Comparison of ENCODE assay signal across 8 cellular contexts in the genomic region with DNA sequence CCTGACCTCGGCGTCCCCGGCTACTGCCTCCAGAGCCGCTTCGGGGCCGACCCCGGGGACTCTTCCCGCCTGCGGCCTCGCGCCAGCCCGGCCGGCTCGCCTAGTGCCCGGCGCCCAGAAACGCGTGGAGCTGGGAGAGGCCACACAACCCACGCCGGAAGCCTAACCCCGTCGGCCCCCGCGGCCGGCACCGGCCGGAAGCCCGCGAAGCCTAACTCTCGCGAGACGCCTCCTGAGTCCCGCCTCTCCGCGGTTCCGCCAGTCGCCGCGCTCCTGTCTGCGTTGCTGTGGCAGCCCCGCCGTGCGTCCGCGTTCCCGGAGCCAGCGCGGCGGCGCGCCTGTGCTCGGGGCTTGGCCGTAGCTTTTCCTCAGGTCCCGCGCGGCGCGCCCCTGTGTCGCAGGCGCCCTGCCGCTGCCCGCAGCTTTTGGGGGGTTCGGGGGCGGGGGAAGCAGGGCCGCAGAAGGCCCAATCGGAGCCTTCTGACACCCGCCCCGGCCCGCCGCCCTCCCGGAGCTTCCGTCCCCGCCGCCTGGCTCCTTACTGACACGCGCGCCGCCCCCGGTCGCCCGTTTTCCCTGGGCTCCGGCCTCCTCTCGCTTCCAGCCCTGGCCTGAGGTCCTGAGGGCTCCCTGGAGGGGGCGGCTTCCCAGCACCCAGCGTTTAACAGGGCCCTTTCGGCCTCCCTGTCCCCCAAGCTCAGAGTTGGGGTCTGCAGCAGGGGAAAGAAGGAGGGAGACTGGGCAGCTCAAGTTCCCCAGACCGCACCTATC. TPM values are rescaled to one million over a fixed set of nuclear protein-coding genes. Genes with fewer than 3 reads are reported as not detected.
DNase-seq lines count a peak whose midpoint lies in the region; ATAC-seq and TF ChIP-seq lines count a peak whose summit lies in the region.

No MANE protein-coding gene starts in this region.

- TF ChIP-seq CTCF in PC-9 (conservative IDR thresholded peaks at IDR 0.05) (no peak), esophagus muscularis mucosa (IDR thresholded peaks at IDR 0.05) (peak in 1 of 3 experiments; percentile 19)

- DNase-seq in DMS53 treated with DMSO at 0.1 percent for 48 hours (lab: John Stamatoyannopoulos, UW; ENCODE audit: unreplicated experiment) (peak; percentile 88), KBM-7 (peak; percentile 96), PC-9 (peak; percentile 78 to 96), esophagus muscularis mucosa (ENCODE audit: extremely low spot score) (peak; percentile 98)
- peak; percentile 94 to 98 for DNase-seq in activated T-cell treated with anti-CD3 and anti-CD28 coated beads, Interleukin-2, amount 50 U/mL, for 48 hours
- peak; percentile 89 for DNase-seq in stimulated activated CD8-positive, alpha-beta memory T cell treated with anti-CD3 and anti-CD28 coated beads, Interleukin-7, amount 100 ng/mL, for 24 hours (ENCODE audit: low read depth)

- no peaks in the 10 kb centered on the region for H3K9me2 ChIP-seq in PC-9 (ENCODE audit: insufficient read depth)

- CTCF ChIA-PET in PC-9 (lab: Charles Lee): interaction anchor here (0.5 to 0.7 kb wide), 4 partner anchors 40 to 687 kb away, joined by 3 to 5 read pairs (median 4); no protein-coding TSS in a partner anchor

- peak; percentile 81 for ATAC-seq in GM21723 (IDR thresholded peaks at IDR 0.05; ENCODE audit: unreplicated experiment)

- H3K9me3 ChIP-seq in PC-9 (ENCODE audit: insufficient read depth, low read depth) (no peaks in the 10 kb centered on the region), esophagus muscularis mucosa (no peaks in the 10 kb centered on the region), muscle layer of duodenum (ENCODE audit: control insufficient read depth in 1 of 2, low read length in 2 of 2) (no peaks in the 10 kb centered on the region)

- H2AFZ ChIP-seq in PC-9: peak overlapping the region; percentile 86

- TF ChIP-seq EP300 in esophagus muscularis mucosa (IDR thresholded peaks at IDR 0.05): no peak

- no peaks in the 10 kb centered on the region for H3F3A ChIP-seq in PC-9 (ENCODE audit: insufficient read depth, low read depth)

- no peaks in the 10 kb centered on the region for H3K36me3 ChIP-seq in PC-9 (ENCODE audit: low read depth)
- no peaks in the 10 kb centered on the region for H3K36me3 ChIP-seq in esophagus muscularis mucosa
- H3K36me3 ChIP-seq in muscle layer of duodenum (ENCODE audit: control insufficient read depth in 1 of 2, insufficient read depth in 2 of 2, low read length in 2 of 2): peaks cover 0 to 5% of the 10 kb centered on the region in 2 donors

- H3K4me2 ChIP-seq in PC-9: peak overlapping the region; percentile 84

- in situ Hi-C loops in KBM-7 (cut with MboI; ENCODE audit: low pct_unique_long_range_greater_than_20kb, low sequenced_read_pairs): no loop called here

- H3K27ac ChIP-seq in PC-9 (peak overlapping the region; percentile 71), esophagus muscularis mucosa (replicated peaks in 1 of 4) (peak overlapping the region; percentile 94 to 100 (median 96)), muscle layer of duodenum (ENCODE audit: low read length) (peak overlapping the region; percentile 91)

- H3K4me1 ChIP-seq in PC-9 (replicated peaks; ENCODE audit: insufficient read depth): peaks cover 15% of the 10 kb centered on the region
- peaks cover 34 to 63% (median 53%) of the 10 kb centered on the region in 4 donors for H3K4me1 ChIP-seq in esophagus muscularis mucosa
- H3K4me1 ChIP-seq in muscle layer of duodenum (ENCODE audit: control insufficient read depth in 1 of 2, insufficient read depth in 2 of 2, low read length in 2 of 2): peaks cover 0 to 37% of the 10 kb centered on the region in 2 donors

- no peaks in the 10 kb centered on the region for H4K20me1 ChIP-seq in PC-9 (ENCODE audit: insufficient read depth)

- H3K79me2 ChIP-seq in PC-9 (ENCODE audit: low read depth): 0 out of 2 replicates have a peak, but pooled peaks cover 5% of the 10 kb centered on the region

- peak; percentile 65 for TF ChIP-seq POLR2A in esophagus muscularis mucosa (IDR thresholded peaks at IDR 0.05; ENCODE audit: low read depth)

- 0% methylated on average over 4 of the region's 87 CpGs for WGBS in esophagus muscularis mucosa

- intact Hi-C loops in PC-9 (cut with micrococcal nuclease; ENCODE audit: unreplicated experiment) (loop anchor here (1.0 kb wide), 1 partner anchor 121 kb away; no protein-coding TSS in a partner anchor), esophagus muscularis mucosa (cut with DNase I) (no loop called here)

- POLR2A ChIA-PET in PC-9 (lab: Charles Lee; ENCODE audit: unreplicated experiment): interaction anchor here (0.6 to 1.2 kb wide), 8 partner anchors 21 to 920 kb away, joined by 3 to 11 read pairs (median 4); partner anchors contain the start of gene CEP131

- no peaks in the 10 kb centered on the region for H3K27me3 ChIP-seq in PC-9 (ENCODE audit: insufficient read depth, low read depth)
- H3K27me3 ChIP-seq in esophagus muscularis mucosa: no peaks in the 10 kb centered on the region
- no peaks in the 10 kb centered on the region for H3K27me3 ChIP-seq in muscle layer of duodenum (ENCODE audit: low read depth, low read length)

- H3K4me3 ChIP-seq in PC-9 (peak overlapping the region; percentile 69), esophagus muscularis mucosa (peak overlapping the region; percentile 72 to 86 (median 76)), muscle layer of duodenum (ENCODE audit: low read depth in 1 of 2, low read length in 2 of 2) (peak overlapping the region; percentile 73 to 74)

- BruUV-seq in PC-9 (replicated peaks; lab: Mats Ljungman, UMichigan): no TSS peak

RNA-seq across cellular contexts. Expression of gene NPTX1, which starts 21.7 kb away (rescaled TPM):
- total RNA-seq in PC-9 (2021) (6.1 and 6.9 TPM in 2 replicates), esophagus muscularis mucosa (1 to 10 TPM in 3 of 4 donors, under 1 TPM in 1; 0.42 to 5.5 (median 4.1) TPM)

RNA-seq across cellular contexts. Expression of gene ENDOV, which starts 39.8 kb away (rescaled TPM):
- total RNA-seq in PC-9 (2021): 50.3 and 84.8 TPM in 2 replicates
- 10 to 100 TPM in 3 of 4 donors, 1 to 10 TPM in 1; 9.1 to 14.7 (median 13.0) TPM for total RNA-seq in esophagus muscularis mucosa

Comparison
In these comparisons a context has a peak if more than half of its experiments do, and no peak if none do; other contexts are left out.
1. Peak in every context shown above with its lines: DNase-seq, ATAC-seq, H3K4me3 ChIP-seq and H3K27ac ChIP-seq.